21 cellular contexts compared by ENCODE assay signal in the genomic region with DNA sequence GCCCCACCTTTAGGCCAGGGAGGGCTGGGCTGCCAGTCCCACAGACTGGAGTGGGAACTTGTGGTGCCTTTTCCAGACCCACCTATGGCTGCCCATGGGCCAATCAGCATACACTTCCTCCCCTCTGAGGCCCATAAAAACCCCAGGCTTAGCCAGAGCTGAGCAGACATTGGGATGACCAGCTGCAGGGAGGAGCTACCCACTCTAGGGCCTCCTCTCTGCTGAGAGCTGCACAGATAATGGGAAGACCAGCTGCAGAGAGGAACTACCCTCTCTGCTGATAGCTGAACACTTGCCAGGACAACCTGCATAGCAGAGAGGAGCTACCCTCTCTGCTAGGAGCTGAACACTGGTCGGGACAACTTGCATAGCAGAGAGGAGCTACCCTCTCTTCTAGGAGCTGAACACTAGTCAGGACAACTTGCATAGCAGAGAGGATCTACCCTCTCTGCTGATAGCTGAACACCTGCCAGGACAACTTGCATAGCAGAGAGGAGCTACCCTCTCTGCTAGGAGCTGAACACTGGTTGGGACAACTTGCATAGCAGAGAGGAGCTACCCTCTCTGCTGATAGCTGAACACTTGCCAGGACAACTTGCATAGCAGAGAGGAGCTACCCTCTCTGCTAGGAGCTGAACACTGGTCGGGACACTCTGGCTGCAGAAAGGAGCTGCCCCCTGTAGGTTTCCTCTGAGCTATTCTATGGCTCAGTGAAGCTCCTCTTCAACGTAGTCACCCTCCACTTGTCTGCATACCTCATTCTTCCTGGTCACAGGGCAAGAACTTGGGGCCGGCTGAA.
DNase-seq lines count a peak whose midpoint lies in the region; ATAC-seq, FAIRE-seq and TF ChIP-seq lines count a peak whose summit lies in the region.
"Had no signal": no experiment of that assay in that cellular context is flagged by ENCODE, and none has a peak within 500 bp of the region (broad histone marks: within the 10 kb centered on the region; RNA-seq: fewer than 3 reads in every experiment).

No MANE protein-coding gene starts in this region.

- H2AFZ ChIP-seq in MM.1S (ENCODE audit: low read length): no peak overlapping the region

- no peaks in the 10 kb centered on the region for H3K9me2 ChIP-seq in MM.1S (replicated peaks; ENCODE audit: insufficient read depth, low read length)

- H3K4me1 Mint-ChIP-seq in activated CD4-positive, alpha-beta memory T cell treated with anti-CD3 and anti-CD28 coated beads for 36 hours (ENCODE audit: low read depth): peaks cover 13% of the 10 kb centered on the region
- H3K4me1 Mint-ChIP-seq in effector memory CD8-positive, alpha-beta T cell (ENCODE audit: low read depth in 2 of 2): peaks cover 3 to 5% of the 10 kb centered on the region in 2 donors

- CTCF ChIA-PET in activated CD4-positive, alpha-beta memory T cell treated with anti-CD3 and anti-CD28 coated beads for 36 hours (lab: Charles Lee): no interaction called here

- no peaks in the 10 kb centered on the region for H3K9me3 ChIP-seq in MM.1S (replicated peaks; ENCODE audit: insufficient read depth, low read length)
- H3K9me3 ChIP-seq: A549, MG63 had no signal

- no peaks in the 10 kb centered on the region for H4K20me1 ChIP-seq in MM.1S (ENCODE audit: insufficient read depth, low read length)

- ATAC-seq in Right ventricle myocardium superior (ENCODE audit: poor library complexity): peak; percentile 28
- ATAC-seq in effector memory CD8-positive, alpha-beta T cell (replicated peaks): no peak
- ATAC-seq: A549 had no signal

- H3K9ac ChIP-seq in MM.1S (ENCODE audit: low read length): no peak overlapping the region

- H3K9me3 Mint-ChIP-seq in activated CD4-positive, alpha-beta memory T cell treated with anti-CD3 and anti-CD28 coated beads for 36 hours: no peaks in the 10 kb centered on the region
- no peaks in the 10 kb centered on the region for H3K9me3 Mint-ChIP-seq in effector memory CD8-positive, alpha-beta T cell
- H3K9me3 Mint-ChIP-seq: CD4-positive, alpha-beta T cell had no signal

- POLR2A ChIA-PET in activated CD4-positive, alpha-beta memory T cell treated with anti-CD3 and anti-CD28 coated beads for 36 hours (lab: Charles Lee): interaction anchor here (0.8 to 1.3 kb wide), 2 partner anchors 66 to 89 kb away, joined by 3 read pairs; no protein-coding TSS in a partner anchor

- no peak for TF ChIP-seq CTCF in MM.1S (IDR thresholded peaks at IDR 0.05; ENCODE audit: low read length)

- H3F3A ChIP-seq in MM.1S (ENCODE audit: insufficient read depth, low read length): no peaks in the 10 kb centered on the region

- no peaks in the 10 kb centered on the region for H3K36me3 ChIP-seq in MM.1S (replicated peaks; ENCODE audit: insufficient read depth, low read length)
- H3K36me3 ChIP-seq: MG63 had no signal

- no peak for DNase-seq in Right ventricle myocardium superior
- DNase-seq in cardiac septum (ENCODE audit: low spot score): no peak
- DNase-seq in SK-N-DZ (ENCODE audit: low spot score): peak; percentile 36
- DNase-seq in islet precursor cell: peak; percentile 47
- no peak for DNase-seq in urothelium cell line (ENCODE audit: low spot score)
- no peak for DNase-seq in activated CD4-positive, alpha-beta memory T cell treated with anti-CD3 and anti-CD28 coated beads for 36 hours
- no peak for DNase-seq in MM.1S
- no peak for DNase-seq in effector memory CD8-positive, alpha-beta T cell
- DNase-seq: CD4-positive, alpha-beta T cell; COR-L47; DMS153; GDM1; MG63; NCI-H1092; NCI-H1436; NCI-H187 treated with DMSO at 0.1 percent for 48 hours; NCI-H2107; NCI-H446 treated with DMSO at 0.1 percent for 48 hours; NCI-H526 treated with DMSO at 0.1 percent for 48 hours had no signal

- H3K4me1 ChIP-seq in MM.1S (ENCODE audit: low read length): no peaks in the 10 kb centered on the region

- no peaks in the 10 kb centered on the region for H3K27me3 ChIP-seq in MM.1S (replicated peaks; ENCODE audit: insufficient read depth, low read length)
- H3K27me3 ChIP-seq: MG63 had no signal

- H3K4me3 Mint-ChIP-seq in activated CD4-positive, alpha-beta memory T cell treated with anti-CD3 and anti-CD28 coated beads for 36 hours: no peak overlapping the region
- H3K4me3 Mint-ChIP-seq in effector memory CD8-positive, alpha-beta T cell: no peak overlapping the region
- H3K4me3 Mint-ChIP-seq: CD4-positive, alpha-beta T cell had no signal

- no peaks in the 10 kb centered on the region for H3K27me3 Mint-ChIP-seq in activated CD4-positive, alpha-beta memory T cell treated with anti-CD3 and anti-CD28 coated beads for 36 hours
- H3K27me3 Mint-ChIP-seq in effector memory CD8-positive, alpha-beta T cell: peaks cover 7 to 59% of the 10 kb centered on the region in 2 donors

- H3K36me3 Mint-ChIP-seq in activated CD4-positive, alpha-beta memory T cell treated with anti-CD3 and anti-CD28 coated beads for 36 hours: no peaks in the 10 kb centered on the region
- H3K36me3 Mint-ChIP-seq in effector memory CD8-positive, alpha-beta T cell (ENCODE audit: insufficient read depth): no peaks in the 10 kb centered on the region

- FAIRE-seq in urothelium cell line (lab: Jason Lieb, UNC): peak; percentile 58
- FAIRE-seq: A549, H54 had no signal

- no peaks in the 10 kb centered on the region for H3K79me2 ChIP-seq in MM.1S (ENCODE audit: low read length)

- no peak overlapping the region for H3K27ac Mint-ChIP-seq in activated CD4-positive, alpha-beta memory T cell treated with anti-CD3 and anti-CD28 coated beads for 36 hours
- no peak overlapping the region for H3K27ac Mint-ChIP-seq in effector memory CD8-positive, alpha-beta T cell
- H3K27ac Mint-ChIP-seq: CD4-positive, alpha-beta T cell had no signal

- no peak overlapping the region for H3K4me2 ChIP-seq in MM.1S (ENCODE audit: low read depth, low read length)
- H3K4me2 ChIP-seq: A549 had no signal

- no peak overlapping the region for H3K27ac ChIP-seq in MM.1S (ENCODE audit: low read length)
- H3K27ac ChIP-seq: A549 had no signal

- no peak overlapping the region for H3K4me3 ChIP-seq in MM.1S (ENCODE audit: low read length)
- H3K4me3 ChIP-seq: A549, MG63 had no signal

- intact Hi-C loops in Right ventricle myocardium superior (cut with DNase I): no loop called here
- intact Hi-C loops in cardiac septum (cut with DNase I): no loop called here
- intact Hi-C loops in activated CD4-positive, alpha-beta memory T cell treated with anti-CD3 and anti-CD28 coated beads for 36 hours (cut with micrococcal nuclease): no loop called here

Comparison
In these comparisons a context has a peak if more than half of its experiments do, and no peak if none do; other contexts are left out.
1. DNase-seq: peak in SK-N-DZ (single experiment) and islet precursor cell (single experiment); none in Right ventricle myocardium superior (single experiment), cardiac septum (single experiment), urothelium cell line (single experiment), activated CD4-positive, alpha-beta memory T cell treated with anti-CD3 and anti-CD28 coated beads for 36 hours (single experiment), MM.1S (single experiment) and effector memory CD8-positive, alpha-beta T cell (0 of 3).